10 cellular contexts compared by ENCODE assay signal in the genomic region with DNA sequence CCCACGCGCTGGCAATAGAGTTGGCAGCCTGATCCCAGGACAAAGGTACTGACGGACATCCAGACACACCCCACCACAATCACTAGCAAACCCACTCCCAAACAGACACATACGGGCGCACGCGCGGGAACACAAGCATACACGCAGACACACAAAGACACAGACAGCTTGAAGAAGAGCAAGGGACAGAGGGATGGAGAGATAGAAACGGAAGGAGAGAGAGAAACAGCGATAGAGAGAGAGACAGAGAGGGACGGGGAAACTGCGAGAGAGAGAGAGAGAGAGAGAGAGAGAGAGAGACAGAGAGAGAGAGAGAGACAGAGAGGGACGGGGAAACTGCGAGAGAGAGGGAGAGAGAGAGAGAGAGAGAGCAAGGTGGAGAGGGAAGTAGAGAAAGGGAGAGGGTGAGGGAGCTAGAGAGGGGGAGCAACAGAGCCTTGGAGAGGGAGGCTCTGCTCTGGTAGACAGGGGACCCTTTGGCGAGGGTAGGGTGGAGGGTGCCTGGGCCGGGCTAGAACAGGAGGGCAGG. TPM values are rescaled to one million over a fixed set of nuclear protein-coding genes. Genes with fewer than 3 reads are reported as not detected.
DNase-seq lines count a peak whose midpoint lies in the region; ATAC-seq and TF ChIP-seq lines count a peak whose summit lies in the region.
"Not testable (repeated sequence)": the region's sequence is repeated elsewhere in the genome, so short reads cannot be mapped to it uniquely, and the experiment has no call there.
"Had no signal": no experiment of that assay in that cellular context is flagged by ENCODE, and none has a peak within 500 bp of the region (broad histone marks: within the 10 kb centered on the region; RNA-seq: fewer than 3 reads in every experiment).

No MANE protein-coding gene starts in this region.

- H3K36me3 ChIP-seq in GM23248 (ENCODE audit: low read depth); PC-3 (ENCODE audit: low read depth, low read length); iPS DF 6.9 (ENCODE audit: control insufficient read depth, insufficient read depth, low read length): not testable (repeated sequence)

- H4K20me1 ChIP-seq in GM23248 (ENCODE audit: insufficient read depth); PC-3 (ENCODE audit: low read length): not testable (repeated sequence)

- CTCF ChIA-PET in PC-3 (lab: Charles Lee) = not testable (repeated sequence)

- ATAC-seq in PC-3; activated naive CD8-positive, alpha-beta T cell treated with anti-CD3 and anti-CD28 coated beads, Interleukin-2, amount 50 U/mL, for 24 hours; naive B cell (ENCODE audit: low read depth in 2 of 2): not testable (repeated sequence)

- TF ChIP-seq CTCF in PC-3 (conservative IDR thresholded peaks at IDR 0.05; ENCODE audit: low read depth, low read length); endothelial cell (IDR thresholded peaks at IDR 0.05; ENCODE audit: unreplicated experiment); retinal pigment epithelial cell (conservative IDR thresholded peaks at IDR 0.05; ENCODE audit: low read depth, low read length): not testable (repeated sequence)

- not testable (repeated sequence) for H3K27ac Mint-ChIP-seq in activated naive CD8-positive, alpha-beta T cell treated with anti-CD3 and anti-CD28 coated beads, Interleukin-2, amount 50 U/mL, for 24 hours
- H3K27ac Mint-ChIP-seq in endothelial cell (ENCODE audit: unreplicated experiment) (peak overlapping the region; percentile 0), naive B cell (peak overlapping the region in 2 of 6 donors; percentile 17 to 31)

- H3K27ac ChIP-seq in GM23248 = peak overlapping the region; percentile 98
- not testable (repeated sequence) for H3K27ac ChIP-seq in PC-3 (ENCODE audit: low read length); iPS DF 6.9 (ENCODE audit: low read length)

- DNase-seq in GM23248 (peak; percentile 27), endothelial cell (ENCODE audit: low spot score) (peak; percentile 7)
- DNase-seq in PC-3; activated naive CD8-positive, alpha-beta T cell treated with anti-CD3 and anti-CD28 coated beads, Interleukin-2, amount 50 U/mL, for 24 hours; iPS DF 6.9 (ENCODE audit: low read depth, low spot score); naive B cell; retinal pigment epithelial cell (ENCODE audit: low read depth): not testable (repeated sequence)

- BruUV-seq in PC-3 (replicated peaks; lab: Mats Ljungman, UMichigan) = not testable (repeated sequence)

- peak overlapping the region; percentile 93 for H3K9ac ChIP-seq in GM23248
- H3K9ac ChIP-seq in PC-3 (ENCODE audit: low read length) = not testable (repeated sequence)

- peaks cover 16% of the 10 kb centered on the region for H3K4me1 Mint-ChIP-seq in activated naive CD8-positive, alpha-beta T cell treated with anti-CD3 and anti-CD28 coated beads, Interleukin-2, amount 50 U/mL, for 24 hours
- H3K4me1 Mint-ChIP-seq in endothelial cell (ENCODE audit: unreplicated experiment) (peaks cover 29% of the 10 kb centered on the region), naive B cell (peaks cover 14 to 32% (median 20%) of the 10 kb centered on the region in 3 donors)

- H3K27me3 Mint-ChIP-seq in activated naive CD8-positive, alpha-beta T cell treated with anti-CD3 and anti-CD28 coated beads, Interleukin-2, amount 50 U/mL, for 24 hours = peaks cover 53% of the 10 kb centered on the region
- peaks cover 36% of the 10 kb centered on the region for H3K27me3 Mint-ChIP-seq in endothelial cell (ENCODE audit: unreplicated experiment)
- peaks cover 32 to 62% (median 38%) of the 10 kb centered on the region in 3 donors for H3K27me3 Mint-ChIP-seq in naive B cell

- peaks cover 60% of the 10 kb centered on the region for H3K79me2 ChIP-seq in GM23248 (ENCODE audit: insufficient read depth)
- H3K79me2 ChIP-seq in PC-3 (ENCODE audit: low read length) = not testable (repeated sequence)

- H3K9me3 Mint-ChIP-seq in activated naive CD8-positive, alpha-beta T cell treated with anti-CD3 and anti-CD28 coated beads, Interleukin-2, amount 50 U/mL, for 24 hours = peaks cover 43% of the 10 kb centered on the region
- H3K9me3 Mint-ChIP-seq in endothelial cell (ENCODE audit: unreplicated experiment) (peaks cover 14% of the 10 kb centered on the region), naive B cell (peaks cover 22 to 74% (median 52%) of the 10 kb centered on the region in 7 donors)

- not testable (repeated sequence) for H3F3A ChIP-seq in GM23248 (ENCODE audit: insufficient read depth); PC-3 (ENCODE audit: low read length, unreplicated experiment)

- H3K9me3 ChIP-seq in GM23248 (ENCODE audit: low read depth); PC-3 (ENCODE audit: low read length); iPS DF 6.9 (ENCODE audit: control insufficient read depth, insufficient read depth, low read length): not testable (repeated sequence)

- not testable (repeated sequence) for H3K27me3 ChIP-seq in GM23248 (replicated peaks; ENCODE audit: insufficient read depth); PC-3 (ENCODE audit: low read length)
- peaks cover 38% of the 10 kb centered on the region for H3K27me3 ChIP-seq in iPS DF 6.9 (ENCODE audit: control insufficient read depth, insufficient read depth, low read length)

- H3K4me3 ChIP-seq in GM23248 (peak overlapping the region; percentile 84), PC-3 (ENCODE audit: low read length) (peak overlapping the region; percentile 61), iPS DF 6.9 (ENCODE audit: low read length) (peak overlapping the region; percentile 80; the same call in 1 of the 2 replicates), retinal pigment epithelial cell (ENCODE audit: low read length) (peak overlapping the region; percentile 43)

- H3K36me3 Mint-ChIP-seq in activated naive CD8-positive, alpha-beta T cell treated with anti-CD3 and anti-CD28 coated beads, Interleukin-2, amount 50 U/mL, for 24 hours (ENCODE audit: low read depth) = peaks cover 24% of the 10 kb centered on the region
- H3K36me3 Mint-ChIP-seq in endothelial cell (ENCODE audit: low read depth, unreplicated experiment) (peaks cover 32% of the 10 kb centered on the region), naive B cell (peaks cover 5 to 47% of the 10 kb centered on the region in 2 donors)

- not testable (repeated sequence) for H3K9me2 ChIP-seq in GM23248 (ENCODE audit: insufficient read depth); PC-3 (replicated peaks; ENCODE audit: low read length)

- in situ Hi-C loops in GM23248 (cut with MboI) = not testable (repeated sequence)

- H3K4me2 ChIP-seq in GM23248 (ENCODE audit: unreplicated experiment) (peak overlapping the region; percentile 77), PC-3 (ENCODE audit: low read length) (peak overlapping the region; percentile 57)

- POLR2A ChIA-PET in PC-3 (lab: Charles Lee; ENCODE audit: unreplicated experiment) = not testable (repeated sequence)

- peak overlapping the region; percentile 4 for H3K4me3 Mint-ChIP-seq in activated naive CD8-positive, alpha-beta T cell treated with anti-CD3 and anti-CD28 coated beads, Interleukin-2, amount 50 U/mL, for 24 hours
- H3K4me3 Mint-ChIP-seq in endothelial cell (ENCODE audit: unreplicated experiment) (peak overlapping the region; percentile 90), naive B cell (peak overlapping the region in 7 of 8 donors; percentile 0 to 85 (median 80))

- 13 to 17% methylated on average over 14 to 17 of the region's 17 CpGs for WGBS in GM23248 (ENCODE audit: low coverage in 1 of 2, low lambda C conversion rate in 2 of 2, missing lambda C conversion rate in 2 of 2), 2 experiments
- no CpG with 5 or more reads among the region's 17 CpGs for WGBS in iPS DF 6.9 (ENCODE audit: insufficient coverage, insufficient read length)

- intact Hi-C loops in PC-3 (cut with micrococcal nuclease) = not testable (repeated sequence)

- H2AFZ ChIP-seq in GM23248 (peak overlapping the region; percentile 86), PC-3 (ENCODE audit: low read length) (peak overlapping the region; percentile 63; the same call in 1 of the 2 replicates)

- peaks cover 14% of the 10 kb centered on the region for H3K4me1 ChIP-seq in GM23248 (ENCODE audit: insufficient read depth)
- H3K4me1 ChIP-seq in PC-3 (ENCODE audit: insufficient read depth, low read length); iPS DF 6.9 (ENCODE audit: control insufficient read depth, insufficient read depth, low read length): not testable (repeated sequence)

RNA-seq across cellular contexts. Expression of a gene that starts 7.5 kb away (rescaled TPM):
- not detected in 2 replicates for total RNA-seq in GM23248 (2014; rRNA removed; shearing (Covaris generic))
- polyA plus RNA-seq in GM23248 (2016; fragmentation: Nextera tagmentation; extraction: Ambion mirVana) (0.11 TPM in 1 of 2 replicates, not detected in the other), naive B cell (ENCODE audit: low read depth in 6 of 6) (not detected)
- total RNA-seq in PC-3 (2014; rRNA removed) (not detected in 2 replicates), endothelial cell (ENCODE audit: unreplicated experiment) (not detected)
- total RNA-seq: HepG2, omental fat pad, spleen had no signal
- polyA plus RNA-seq: HepG2, spleen had no signal

Comparison
In these comparisons a context has a peak if more than half of its experiments do, and no peak if none do; other contexts are left out.
1. H3K4me3 Mint-ChIP-seq: peak in every context shown above with its lines; median percentile 90 in endothelial cell; 80 in naive B cell; 4 in activated naive CD8-positive, alpha-beta T cell treated with anti-CD3 and anti-CD28 coated beads, Interleukin-2, amount 50 U/mL, for 24 hours.